19 cellular contexts compared by ENCODE assay signal in genomic region chr9:123655681-123656423, GRCh38.
"Had no signal": no experiment of that assay in that cellular context is flagged by ENCODE, and none has a peak within 500 bp of the region (broad histone marks: within the 10 kb centered on the region; RNA-seq: fewer than 3 reads in every experiment).

No MANE protein-coding gene starts in this region.

- DNase-seq: activated CD8-positive, alpha-beta memory T cell treated with anti-CD3 and anti-CD28 coated beads for 24 hours; activated CD8-positive, alpha-beta memory T cell treated with anti-CD3 and anti-CD28 coated beads, Interleukin-2, amount 50 U/mL, for 48 hours; activated effector memory CD4-positive, alpha-beta T cell treated with Interleukin-2 at 50 U/mL for 16 hours; activated naive CD4-positive, alpha-beta T cell treated with anti-CD3 and anti-CD28 coated beads, Interleukin-2, amount 50 U/mL, for 16 hours; activated T-cell treated with anti-CD3 and anti-CD28 coated beads, Interleukin-2, amount 50 U/mL, for 48 hours; heart left ventricle; kidney; left lung; naive B cell; stimulated activated CD4-positive, alpha-beta T cell treated with anti-CD3 and anti-CD28 coated beads, Interleukin-2, amount 100 ng/mL, for 24 hours had no signal

- ATAC-seq: activated CD4-positive, CD25-positive, alpha-beta regulatory T cell treated with anti-CD3 and anti-CD28 coated beads, Interleukin-2, amount 50 U/mL, for 24 hours; heart left ventricle had no signal

- H3K4me3 ChIP-seq: breast epithelium, coronary artery, heart left ventricle, left lung, neural progenitor cell, prostate gland, right atrium auricular region had no signal

- H3K27me3 ChIP-seq: breast epithelium, heart left ventricle, left lung, neural progenitor cell, right atrium auricular region had no signal

- H3K27ac Mint-ChIP-seq: neural progenitor cell; stimulated activated naive CD8-positive, alpha-beta T cell treated with anti-CD3 and anti-CD28 coated beads, Interleukin-15, Interleukin-2, amounts not matched to agents 100 ng/mL and 50 ng/mL, for 24 hours; T-helper 2 cell treated with Interferon-gamma antibody and Interleukin-4, amounts not matched to agents 5 μg/mL and 100 μg/mL, for 36 hours; type B pancreatic cell had no signal

- H3K9me3 Mint-ChIP-seq: naive B cell; neural progenitor cell; stimulated activated naive CD8-positive, alpha-beta T cell treated with anti-CD3 and anti-CD28 coated beads, Interleukin-15, Interleukin-2, amounts not matched to agents 100 ng/mL and 50 ng/mL, for 24 hours; type B pancreatic cell had no signal

- H3K9me3 ChIP-seq: breast epithelium, heart left ventricle, left lung, prostate gland, right atrium auricular region had no signal

- H3K27me3 Mint-ChIP-seq: naive B cell; stimulated activated naive CD8-positive, alpha-beta T cell treated with anti-CD3 and anti-CD28 coated beads, Interleukin-15, Interleukin-2, amounts not matched to agents 100 ng/mL and 50 ng/mL, for 24 hours had no signal

- H3K4me1 ChIP-seq: breast epithelium, left lung, prostate gland, right atrium auricular region had no signal

- H3K36me3 ChIP-seq: breast epithelium, left lung, neural progenitor cell, prostate gland, right atrium auricular region had no signal

- H3K9ac ChIP-seq: neural progenitor cell had no signal

- H3K27ac ChIP-seq: breast epithelium, coronary artery, heart left ventricle, left lung, neural progenitor cell, prostate gland, right atrium auricular region had no signal

- H3K4me2 ChIP-seq: neural progenitor cell had no signal

- H2AFZ ChIP-seq: neural progenitor cell had no signal

- H3K4me3 Mint-ChIP-seq: naive B cell; stimulated activated naive CD8-positive, alpha-beta T cell treated with anti-CD3 and anti-CD28 coated beads, Interleukin-15, Interleukin-2, amounts not matched to agents 100 ng/mL and 50 ng/mL, for 24 hours; T-helper 2 cell treated with Interferon-gamma antibody and Interleukin-4, amounts not matched to agents 5 μg/mL and 100 μg/mL, for 36 hours; type B pancreatic cell had no signal
